In genomic region chr3:107411779-107412178, GRCh38 we compare ENCODE assay signal across 38 cellular contexts. TPM values are rescaled to one million over a fixed set of nuclear protein-coding genes. Genes with fewer than 3 reads are reported as not detected.
"Had no signal": no experiment of that assay in that cellular context is flagged by ENCODE, and none has a peak within 500 bp of the region (broad histone marks: within the 10 kb centered on the region; RNA-seq: fewer than 3 reads in every experiment).

No MANE protein-coding gene starts in this region.

- H3K27ac ChIP-seq: ascending aorta, breast epithelium, cardiac muscle cell, colonic mucosa, epithelial cell of prostate, esophagus squamous epithelium, gastroesophageal sphincter, WERI-Rb-1 had no signal

- H3K27me3 Mint-ChIP-seq: activated B cell treated with CpG ODN at 0.5 μM for 24 hours; activated CD4-positive, alpha-beta memory T cell treated with anti-CD3 and anti-CD28 coated beads for 36 hours; activated CD4-positive, alpha-beta T cell treated with anti-CD3 and anti-CD28 coated beads, Interleukin-2, amount 10 ng/mL, durations not matched to agents 24 days and 14 days; activated naive CD8-positive, alpha-beta T cell treated with anti-CD3 and anti-CD28 coated beads, Interleukin-2, amount 10 ng/mL, durations not matched to agents 7 days and 5 days; activated T-cell treated with anti-CD3 and anti-CD28 coated beads, Interleukin-2, amount 50 U/mL, for 24 hours; brain had no signal

- H3K4me3 Mint-ChIP-seq: activated B cell treated with CpG ODN at 0.5 μM for 24 hours; activated CD4-positive, alpha-beta memory T cell treated with anti-CD3 and anti-CD28 coated beads for 36 hours; activated CD4-positive, alpha-beta T cell treated with anti-CD3 and anti-CD28 coated beads, Interleukin-2, amount 10 ng/mL, durations not matched to agents 24 days and 14 days; activated CD8-positive, alpha-beta memory T cell treated with anti-CD3 and anti-CD28 coated beads, Interleukin-2, amount 10 ng/mL, durations not matched to agents 7 days and 5 days; activated CD8-positive, alpha-beta T cell treated with anti-CD3 and anti-CD28 coated beads, Interleukin-2, amount 10 ng/mL, durations not matched to agents 7 days and 5 days; activated naive CD4-positive, alpha-beta T cell treated with anti-CD3 and anti-CD28 coated beads, Interleukin-2, amount 10 ng/mL, durations not matched to agents 7 days and 5 days; activated naive CD8-positive, alpha-beta T cell treated with anti-CD3 and anti-CD28 coated beads, Interleukin-2, amount 10 ng/mL, durations not matched to agents 7 days and 5 days; activated T-cell treated with anti-CD3 and anti-CD28 coated beads, Interleukin-2, amount 50 U/mL, for 24 hours; activated T-cell treated with anti-CD3 and anti-CD28 coated beads, Interleukin-2, amount 50 U/mL, for 72 hours; brain; T-helper 17 cell; T-helper 2 cell treated with Interferon-gamma antibody and Interleukin-4, amounts not matched to agents 5 μg/mL and 100 μg/mL, for 36 hours had no signal

- ATAC-seq: activated CD4-positive, CD25-positive, alpha-beta regulatory T cell treated with anti-CD3 and anti-CD28 coated beads, Interleukin-2, amount 50 U/mL, for 24 hours; activated CD8-positive, alpha-beta memory T cell treated with anti-CD3 and anti-CD28 coated beads, Interleukin-2, amount 10 ng/mL, durations not matched to agents 7 days and 5 days; activated CD8-positive, alpha-beta T cell treated with anti-CD3 and anti-CD28 coated beads, Interleukin-2, amount 10 ng/mL, durations not matched to agents 7 days and 5 days; activated naive CD4-positive, alpha-beta T cell treated with anti-CD3 and anti-CD28 coated beads, Interleukin-2, amount 50 U/mL, for 72 hours; activated T-cell treated with anti-CD3 and anti-CD28 coated beads, Interleukin-2, amount 50 U/mL, for 72 hours; gastroesophageal sphincter; T-helper 17 cell had no signal

- H3K27ac Mint-ChIP-seq: activated B cell treated with CpG ODN at 0.5 μM for 24 hours; activated CD4-positive, alpha-beta memory T cell treated with anti-CD3 and anti-CD28 coated beads for 36 hours; activated CD4-positive, alpha-beta T cell treated with anti-CD3 and anti-CD28 coated beads, Interleukin-2, amount 10 ng/mL, durations not matched to agents 24 days and 14 days; activated CD8-positive, alpha-beta memory T cell treated with anti-CD3 and anti-CD28 coated beads, Interleukin-2, amount 10 ng/mL, durations not matched to agents 7 days and 5 days; activated CD8-positive, alpha-beta T cell treated with anti-CD3 and anti-CD28 coated beads, Interleukin-2, amount 10 ng/mL, durations not matched to agents 7 days and 5 days; activated naive CD4-positive, alpha-beta T cell treated with anti-CD3 and anti-CD28 coated beads, Interleukin-2, amount 10 ng/mL, durations not matched to agents 7 days and 5 days; activated naive CD4-positive, alpha-beta T cell treated with anti-CD3 and anti-CD28 coated beads, Interleukin-2, amount 50 U/mL, for 72 hours; activated naive CD8-positive, alpha-beta T cell treated with anti-CD3 and anti-CD28 coated beads, Interleukin-2, amount 10 ng/mL, durations not matched to agents 7 days and 5 days; activated T-cell treated with anti-CD3 and anti-CD28 coated beads, Interleukin-2, amount 50 U/mL, for 24 hours; activated T-cell treated with anti-CD3 and anti-CD28 coated beads, Interleukin-2, amount 50 U/mL, for 72 hours; T-helper 17 cell; T-helper 2 cell treated with Interferon-gamma antibody and Interleukin-4, amounts not matched to agents 5 μg/mL and 100 μg/mL, for 36 hours had no signal

- H3K4me3 ChIP-seq: ascending aorta, breast epithelium, cardiac muscle cell, colonic mucosa, esophagus squamous epithelium, gastroesophageal sphincter had no signal

- H3K27me3 ChIP-seq: ascending aorta, breast epithelium, cardiac muscle cell, colonic mucosa, esophagus squamous epithelium, gastroesophageal sphincter had no signal

- H3K4me1 Mint-ChIP-seq: T-helper 17 cell had no signal

- H3K9me3 ChIP-seq: colonic mucosa had no signal

- DNase-seq: activated B cell treated with CpG ODN at 0.5 μM for 24 hours; activated CD4-positive, alpha-beta memory T cell treated with anti-CD3 and anti-CD28 coated beads for 36 hours; activated CD4-positive, alpha-beta T cell treated with anti-CD3 and anti-CD28 coated beads, Interleukin-2, amount 10 ng/mL, durations not matched to agents 24 days and 14 days; activated CD8-positive, alpha-beta memory T cell treated with anti-CD3 and anti-CD28 coated beads, Interleukin-2, amount 10 ng/mL, durations not matched to agents 7 days and 5 days; activated CD8-positive, alpha-beta memory T cell treated with anti-CD3 and anti-CD28 coated beads, Interleukin-2, amount 50 U/mL, for 4 hours; activated CD8-positive, alpha-beta T cell treated with anti-CD3 and anti-CD28 coated beads, Interleukin-2, amount 10 ng/mL, durations not matched to agents 7 days and 5 days; activated gamma-delta T cell; activated naive CD4-positive, alpha-beta T cell; activated naive CD4-positive, alpha-beta T cell treated with anti-CD3 and anti-CD28 coated beads, Interleukin-2, amount 10 ng/mL, durations not matched to agents 7 days and 5 days; activated naive CD8-positive, alpha-beta T cell treated with anti-CD3 and anti-CD28 coated beads, Interleukin-2, amount 10 ng/mL, durations not matched to agents 7 days and 5 days; activated T-cell treated with anti-CD3 and anti-CD28 coated beads for 4 hours; activated T-cell treated with anti-CD3 and anti-CD28 coated beads, Interleukin-2, amount 50 U/mL, for 24 hours; activated T-cell treated with anti-CD3 and anti-CD28 coated beads, Interleukin-2, amount 50 U/mL, for 72 hours; central memory CD4-positive, alpha-beta T cell; cerebellar nuclear complex; colonic mucosa; effector CD8-positive, alpha-beta T cell; esophagus squamous epithelium; foreskin melanocyte; T-helper 1 cell; T-helper 17 cell; T1000; WERI-Rb-1 had no signal

- H3K4me1 ChIP-seq: ascending aorta, breast epithelium, colonic mucosa, esophagus squamous epithelium, gastroesophageal sphincter had no signal

- H3K36me3 ChIP-seq: ascending aorta, breast epithelium, cardiac muscle cell, colonic mucosa, esophagus squamous epithelium, gastroesophageal sphincter, WERI-Rb-1 had no signal

RNA-seq across cellular contexts. Expression of gene CCDC54, which starts 34.5 kb away (rescaled TPM):
- total RNA-seq: activated B cell treated with CpG ODN at 0.5 μM for 24 hours; activated CD4-positive, alpha-beta memory T cell treated with anti-CD3 and anti-CD28 coated beads for 36 hours; activated CD4-positive, alpha-beta T cell treated with anti-CD3 and anti-CD28 coated beads, Interleukin-2, amount 10 ng/mL, durations not matched to agents 24 days and 14 days; activated CD8-positive, alpha-beta memory T cell treated with anti-CD3 and anti-CD28 coated beads for 36 hours; activated CD8-positive, alpha-beta memory T cell treated with anti-CD3 and anti-CD28 coated beads, Interleukin-2, amount 10 ng/mL, durations not matched to agents 7 days and 5 days; activated CD8-positive, alpha-beta T cell treated with anti-CD3 and anti-CD28 coated beads, Interleukin-2, amount 10 ng/mL, durations not matched to agents 7 days and 5 days; activated naive CD4-positive, alpha-beta T cell treated with anti-CD3 and anti-CD28 coated beads, Interleukin-2, amount 50 U/mL, for 72 hours; activated naive CD8-positive, alpha-beta T cell treated with anti-CD3 and anti-CD28 coated beads, Interleukin-2, amount 10 ng/mL, durations not matched to agents 7 days and 5 days; activated T-cell treated with anti-CD3 and anti-CD28 coated beads, Interleukin-2, amount 50 U/mL, for 72 hours; ascending aorta; cardiac muscle cell; colonic mucosa; dermis microvascular lymphatic vessel endothelial cell; endothelial cell of umbilical vein; esophagus squamous epithelium; fibroblast of lung; fibroblast of villous mesenchyme; gastroesophageal sphincter; T-helper 17 cell had no signal
- polyA plus RNA-seq: endothelial cell of umbilical vein, esophagus, fibroblast of lung had no signal
